In the genomic region with DNA sequence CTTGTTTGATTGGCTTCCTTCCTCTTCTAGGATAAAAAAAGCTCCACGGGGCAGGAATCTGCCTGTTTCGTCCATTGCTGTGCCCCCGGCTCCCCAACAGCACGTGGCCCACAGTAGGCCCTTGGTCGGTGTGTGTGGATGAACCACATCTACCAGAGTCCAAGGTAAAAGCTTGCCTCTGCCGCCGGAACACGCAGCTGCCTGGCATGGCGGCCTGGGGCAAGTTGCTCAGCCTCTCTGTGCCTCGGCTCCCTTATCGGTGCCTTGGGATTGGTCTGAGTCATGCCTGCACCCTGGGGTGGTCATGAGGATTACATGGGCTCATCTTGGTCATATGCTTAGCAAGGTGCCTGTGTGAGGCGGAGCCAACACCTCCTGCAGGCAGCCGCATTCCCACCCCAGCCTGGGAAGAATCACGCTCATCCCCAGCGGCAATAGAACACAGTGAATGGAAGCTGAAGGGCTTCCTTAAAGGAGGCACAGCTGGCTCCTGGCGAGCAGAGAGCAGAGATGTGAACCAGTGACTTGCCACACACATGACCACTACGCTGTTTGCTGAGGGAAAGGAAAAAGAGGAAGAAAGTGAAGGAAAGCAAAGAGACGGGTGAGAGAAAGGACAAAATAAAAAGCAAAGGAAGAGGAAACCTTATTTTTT, we compare ENCODE assay signal across 9 cellular contexts.
DNase-seq lines count a peak whose midpoint lies in the region; FAIRE-seq and TF ChIP-seq lines count a peak whose summit lies in the region.
"Had no signal": no experiment of that assay in that cellular context is flagged by ENCODE, and none has a peak within 500 bp of the region (broad histone marks: within the 10 kb centered on the region; RNA-seq: fewer than 3 reads in every experiment).

No MANE protein-coding gene starts in this region.

- TF ChIP-seq CTCF in epithelial cell of esophagus (IDR thresholded peaks at IDR 0.05; ENCODE audit: insufficient read depth, low read depth, low read length, missing control alignments), result no peak

- H3K4me3 ChIP-seq in epithelial cell of esophagus (ENCODE audit: low read length) (no peak overlapping the region), skin epidermis (no peak overlapping the region)

- FAIRE-seq in GM19239 (lab: Jason Lieb, UNC), result peak; percentile 11

- no peak for DNase-seq in GM19239 (ENCODE audit: insufficient read length, low spot score)
- DNase-seq in NOMO-1 (lab: John Stamatoyannopoulos, UW; ENCODE audit: unreplicated experiment in 2 of 2), result peak; percentile 85 to 92
- peak; percentile 88 for DNase-seq in epithelial cell of esophagus (ENCODE audit: low read depth)
- no peak for DNase-seq in NCI-H226
- no peak for DNase-seq in RPMI8226
- no peak for DNase-seq in ecto neural progenitor cell (ENCODE audit: low spot score)
- DNase-seq in NCI-H748 treated with DMSO at 0.1 percent for 48 hours (lab: John Stamatoyannopoulos, UW), result no peak
- DNase-seq: activated CD8-positive, alpha-beta memory T cell treated with anti-CD3 and anti-CD28 coated beads, Interleukin-2, amount 10 ng/mL, durations not matched to agents 7 days and 5 days had no signal

- H3K27ac ChIP-seq in skin epidermis, result peak overlapping the region in 15 of 21 experiments; percentile 9 to 68 (median 52)

Comparison
In these comparisons a context has a peak if more than half of its experiments do, and no peak if none do; other contexts are left out.
1. DNase-seq: peak in NOMO-1 (2 of 2) and epithelial cell of esophagus (single experiment); none in GM19239 (single experiment), NCI-H226 (single experiment), RPMI8226 (single experiment), ecto neural progenitor cell (single experiment) and NCI-H748 treated with DMSO at 0.1 percent for 48 hours (single experiment).